17 cellular contexts compared by ENCODE assay signal in genomic region chr4:108465886-108466491, GRCh38.
DNase-seq lines count a peak whose midpoint lies in the region; ATAC-seq and TF ChIP-seq lines count a peak whose summit lies in the region.
"Had no signal": no experiment of that assay in that cellular context is flagged by ENCODE, and none has a peak within 500 bp of the region (broad histone marks: within the 10 kb centered on the region; RNA-seq: fewer than 3 reads in every experiment).

No MANE protein-coding gene starts in this region.

- no peaks in the 10 kb centered on the region for H3K9me3 Mint-ChIP-seq in activated CD4-positive, alpha-beta memory T cell treated with anti-CD3 and anti-CD28 coated beads for 36 hours
- H3K9me3 Mint-ChIP-seq in activated CD4-positive, alpha-beta memory T cell treated with anti-CD3 and anti-CD28 coated beads, Interleukin-2, amount 10 ng/mL, durations not matched to agents 7 days and 5 days, result no peaks in the 10 kb centered on the region
- H3K9me3 Mint-ChIP-seq in HFFc6, result no peaks in the 10 kb centered on the region
- no peaks in the 10 kb centered on the region for H3K9me3 Mint-ChIP-seq in activated CD8-positive, alpha-beta T cell treated with anti-CD3 and anti-CD28 coated beads, Interleukin-2, amount 10 ng/mL, durations not matched to agents 7 days and 5 days (ENCODE audit: insufficient read depth)
- no peaks in the 10 kb centered on the region for H3K9me3 Mint-ChIP-seq in nephron
- H3K9me3 Mint-ChIP-seq: central memory CD8-positive, alpha-beta T cell had no signal

- H3K4me3 Mint-ChIP-seq in activated CD4-positive, alpha-beta memory T cell treated with anti-CD3 and anti-CD28 coated beads for 36 hours, result no peak overlapping the region
- no peak overlapping the region for H3K4me3 Mint-ChIP-seq in activated CD4-positive, alpha-beta memory T cell treated with anti-CD3 and anti-CD28 coated beads, Interleukin-2, amount 10 ng/mL, durations not matched to agents 7 days and 5 days
- H3K4me3 Mint-ChIP-seq in HFFc6, result no peak overlapping the region
- peak overlapping the region; percentile 69 for H3K4me3 Mint-ChIP-seq in activated CD8-positive, alpha-beta T cell treated with anti-CD3 and anti-CD28 coated beads, Interleukin-2, amount 10 ng/mL, durations not matched to agents 7 days and 5 days
- H3K4me3 Mint-ChIP-seq in nephron, result no peak overlapping the region
- H3K4me3 Mint-ChIP-seq: central memory CD8-positive, alpha-beta T cell had no signal

- H3K4me1 Mint-ChIP-seq in activated CD4-positive, alpha-beta memory T cell treated with anti-CD3 and anti-CD28 coated beads for 36 hours (ENCODE audit: low read depth), result peaks cover 30% of the 10 kb centered on the region
- H3K4me1 Mint-ChIP-seq in activated CD4-positive, alpha-beta memory T cell treated with anti-CD3 and anti-CD28 coated beads, Interleukin-2, amount 10 ng/mL, durations not matched to agents 7 days and 5 days, result peaks cover 24% of the 10 kb centered on the region
- H3K4me1 Mint-ChIP-seq in HFFc6 (ENCODE audit: low read depth) (peaks cover 18% of the 10 kb centered on the region; the same call in 1 of the 2 replicates), nephron (peaks cover 19% of the 10 kb centered on the region)
- H3K4me1 Mint-ChIP-seq in activated CD8-positive, alpha-beta T cell treated with anti-CD3 and anti-CD28 coated beads, Interleukin-2, amount 10 ng/mL, durations not matched to agents 7 days and 5 days (ENCODE audit: low read depth), result peaks cover 38% of the 10 kb centered on the region

- ATAC-seq in activated CD8-positive, alpha-beta T cell treated with anti-CD3 and anti-CD28 coated beads, Interleukin-2, amount 10 ng/mL, durations not matched to agents 7 days and 5 days, result peak; percentile 41
- no peak for ATAC-seq in GM18519 (IDR thresholded peaks at IDR 0.05; ENCODE audit: low FRiP score, unreplicated experiment)
- ATAC-seq in GM21619 (IDR thresholded peaks at IDR 0.05; ENCODE audit: unreplicated experiment), result no peak
- ATAC-seq: heart left ventricle had no signal

- CTCF ChIA-PET in activated CD4-positive, alpha-beta memory T cell treated with anti-CD3 and anti-CD28 coated beads for 36 hours (lab: Charles Lee), result interaction anchor here (1.2 kb wide), 1 partner anchor 447 kb away, joined by 7 read pairs; no protein-coding TSS in a partner anchor
- CTCF ChIA-PET in activated CD4-positive, alpha-beta memory T cell treated with anti-CD3 and anti-CD28 coated beads, Interleukin-2, amount 10 ng/mL, durations not matched to agents 7 days and 5 days (lab: Charles Lee), result no interaction called here
- CTCF ChIA-PET in activated CD8-positive, alpha-beta T cell treated with anti-CD3 and anti-CD28 coated beads, Interleukin-2, amount 10 ng/mL, durations not matched to agents 7 days and 5 days (lab: Charles Lee), result interaction anchor here (0.8 to 2.7 kb wide), 6 partner anchors 15 to 447 kb away, joined by 3 to 12 read pairs (median 7); no protein-coding TSS in a partner anchor

- intact Hi-C loops in activated CD4-positive, alpha-beta memory T cell treated with anti-CD3 and anti-CD28 coated beads for 36 hours (cut with micrococcal nuclease), result loop anchor here (2.0 to 5.0 kb wide), 2 partner anchors 33 to 294 kb away; no protein-coding TSS in a partner anchor

- no peaks in the 10 kb centered on the region for H3K27me3 Mint-ChIP-seq in activated CD4-positive, alpha-beta memory T cell treated with anti-CD3 and anti-CD28 coated beads for 36 hours
- H3K27me3 Mint-ChIP-seq in activated CD4-positive, alpha-beta memory T cell treated with anti-CD3 and anti-CD28 coated beads, Interleukin-2, amount 10 ng/mL, durations not matched to agents 7 days and 5 days, result no peaks in the 10 kb centered on the region
- H3K27me3 Mint-ChIP-seq in HFFc6 (ENCODE audit: insufficient read depth), result peaks cover 20% of the 10 kb centered on the region; the same call in 1 of the 2 replicates
- H3K27me3 Mint-ChIP-seq in activated CD8-positive, alpha-beta T cell treated with anti-CD3 and anti-CD28 coated beads, Interleukin-2, amount 10 ng/mL, durations not matched to agents 7 days and 5 days (ENCODE audit: low read depth), result no peaks in the 10 kb centered on the region
- H3K27me3 Mint-ChIP-seq in nephron (ENCODE audit: low read depth), result peaks cover 4% of the 10 kb centered on the region

- POLR2A ChIA-PET in activated CD4-positive, alpha-beta memory T cell treated with anti-CD3 and anti-CD28 coated beads for 36 hours (lab: Charles Lee), result interaction anchor here (0.7 kb wide), 1 partner anchor 274 kb away, joined by 3 read pairs; no protein-coding TSS in a partner anchor
- POLR2A ChIA-PET in activated CD4-positive, alpha-beta memory T cell treated with anti-CD3 and anti-CD28 coated beads, Interleukin-2, amount 10 ng/mL, durations not matched to agents 7 days and 5 days (lab: Charles Lee), result interaction anchor here (1.1 to 1.3 kb wide), 2 partner anchors 21 to 299 kb away, joined by 3 read pairs; no protein-coding TSS in a partner anchor
- POLR2A ChIA-PET in activated CD8-positive, alpha-beta T cell treated with anti-CD3 and anti-CD28 coated beads, Interleukin-2, amount 10 ng/mL, durations not matched to agents 7 days and 5 days (lab: Charles Lee), result interaction anchor here (0.9 to 1.7 kb wide), 5 partner anchors 17 to 293 kb away, joined by 4 to 7 read pairs (median 6); no protein-coding TSS in a partner anchor

- peak overlapping the region; percentile 13 for H3K27ac Mint-ChIP-seq in activated CD4-positive, alpha-beta memory T cell treated with anti-CD3 and anti-CD28 coated beads for 36 hours
- H3K27ac Mint-ChIP-seq in activated CD4-positive, alpha-beta memory T cell treated with anti-CD3 and anti-CD28 coated beads, Interleukin-2, amount 10 ng/mL, durations not matched to agents 7 days and 5 days, result no peak overlapping the region
- no peak overlapping the region for H3K27ac Mint-ChIP-seq in HFFc6
- peak overlapping the region; percentile 94 for H3K27ac Mint-ChIP-seq in activated CD8-positive, alpha-beta T cell treated with anti-CD3 and anti-CD28 coated beads, Interleukin-2, amount 10 ng/mL, durations not matched to agents 7 days and 5 days
- H3K27ac Mint-ChIP-seq in nephron, result peak overlapping the region in 2 of 3 experiments; percentile 29 to 63
- H3K27ac Mint-ChIP-seq: immature natural killer cell had no signal

- TF ChIP-seq CTCF in HFFc6 (IDR thresholded peaks at IDR 0.05) (no peak), nephron (IDR thresholded peaks at IDR 0.05; ENCODE audit: unreplicated experiment in 3 of 3) (no peak)

- H3K36me3 Mint-ChIP-seq in activated CD4-positive, alpha-beta memory T cell treated with anti-CD3 and anti-CD28 coated beads for 36 hours, result no peaks in the 10 kb centered on the region
- H3K36me3 Mint-ChIP-seq in activated CD4-positive, alpha-beta memory T cell treated with anti-CD3 and anti-CD28 coated beads, Interleukin-2, amount 10 ng/mL, durations not matched to agents 7 days and 5 days (ENCODE audit: low read depth), result no peaks in the 10 kb centered on the region
- H3K36me3 Mint-ChIP-seq in HFFc6 (ENCODE audit: low read depth) (no peaks in the 10 kb centered on the region), nephron (ENCODE audit: low read depth) (no peaks in the 10 kb centered on the region)
- peaks cover 4% of the 10 kb centered on the region for H3K36me3 Mint-ChIP-seq in activated CD8-positive, alpha-beta T cell treated with anti-CD3 and anti-CD28 coated beads, Interleukin-2, amount 10 ng/mL, durations not matched to agents 7 days and 5 days (ENCODE audit: low read depth)
- H3K36me3 Mint-ChIP-seq: immature natural killer cell had no signal

- DNase-seq in activated CD4-positive, alpha-beta memory T cell treated with anti-CD3 and anti-CD28 coated beads for 36 hours, result no peak
- no peak for DNase-seq in activated CD4-positive, alpha-beta memory T cell treated with anti-CD3 and anti-CD28 coated beads, Interleukin-2, amount 10 ng/mL, durations not matched to agents 7 days and 5 days
- DNase-seq in HFFc6, result peak; percentile 2
- DNase-seq in activated CD8-positive, alpha-beta T cell treated with anti-CD3 and anti-CD28 coated beads, Interleukin-2, amount 10 ng/mL, durations not matched to agents 7 days and 5 days, result peak; percentile 31
- DNase-seq in NCI-H345 (lab: John Stamatoyannopoulos, UW), result no peak
- DNase-seq: effector CD4-positive, alpha-beta T cell; heart left ventricle; immature natural killer cell; NCI-H2081; NCI-H526; ovary; stimulated activated CD4-positive, alpha-beta T cell treated with anti-CD3 and anti-CD28 coated beads, Interleukin-4, amount 100 ng/mL, for 4 hours; stimulated activated CD8-positive, alpha-beta memory T cell treated with anti-CD3 and anti-CD28 coated beads, Interleukin-4, amount 100 ng/mL, for 48 hours had no signal

Comparison
In these comparisons a context has a peak if more than half of its experiments do, and no peak if none do; other contexts are left out.
1. H3K27ac Mint-ChIP-seq: peak in activated CD4-positive, alpha-beta memory T cell treated with anti-CD3 and anti-CD28 coated beads for 36 hours (single experiment), activated CD8-positive, alpha-beta T cell treated with anti-CD3 and anti-CD28 coated beads, Interleukin-2, amount 10 ng/mL, durations not matched to agents 7 days and 5 days (single experiment) and nephron (2 of 3); none in activated CD4-positive, alpha-beta memory T cell treated with anti-CD3 and anti-CD28 coated beads, Interleukin-2, amount 10 ng/mL, durations not matched to agents 7 days and 5 days (single experiment) and HFFc6 (single experiment).
2. DNase-seq: peak in HFFc6 (single experiment) and activated CD8-positive, alpha-beta T cell treated with anti-CD3 and anti-CD28 coated beads, Interleukin-2, amount 10 ng/mL, durations not matched to agents 7 days and 5 days (single experiment); none in activated CD4-positive, alpha-beta memory T cell treated with anti-CD3 and anti-CD28 coated beads for 36 hours (single experiment), activated CD4-positive, alpha-beta memory T cell treated with anti-CD3 and anti-CD28 coated beads, Interleukin-2, amount 10 ng/mL, durations not matched to agents 7 days and 5 days (single experiment) and NCI-H345 (single experiment).